ENCODE assay signal across 9 cellular contexts in genomic region chr6:108115598-108116058, GRCh38.
DNase-seq lines count a peak whose midpoint lies in the region; ATAC-seq and TF ChIP-seq lines count a peak whose summit lies in the region.
"Had no signal": no experiment of that assay in that cellular context is flagged by ENCODE, and none has a peak within 500 bp of the region (broad histone marks: within the 10 kb centered on the region; RNA-seq: fewer than 3 reads in every experiment).

No MANE protein-coding gene starts in this region.

- TF ChIP-seq CTCF in VCaP (conservative IDR thresholded peaks at IDR 0.05) (peak; percentile 68), retinal pigment epithelial cell (conservative IDR thresholded peaks at IDR 0.05; ENCODE audit: low read depth, low read length) (peak; percentile 61)

- peak overlapping the region; percentile 44 for H3K4me3 ChIP-seq in retinal pigment epithelial cell (ENCODE audit: low read length)

- H3K27ac ChIP-seq in VCaP = peak overlapping the region; percentile 72
- H3K27ac ChIP-seq: BLaER1 had no signal

- ATAC-seq in GM21619 (IDR thresholded peaks at IDR 0.05; ENCODE audit: unreplicated experiment) = no peak

- peak; percentile 31 for DNase-seq in DMS79 treated with DMSO at 0.1 percent for 48 hours (lab: John Stamatoyannopoulos, UW)
- no peak for DNase-seq in DMS79 (lab: John Stamatoyannopoulos, UW)
- DNase-seq in HuH-7 (ENCODE audit: low spot score) = peak; percentile 92
- peak; percentile 17 for DNase-seq in germinal center (ENCODE audit: low spot score)
- DNase-seq in retinal pigment epithelial cell (ENCODE audit: low read depth) = no peak
- no peak for DNase-seq in NCI-H446 treated with DMSO at 0.1 percent for 48 hours (lab: John Stamatoyannopoulos, UW)

Comparison
In these comparisons a context has a peak if more than half of its experiments do, and no peak if none do; other contexts are left out.
1. DNase-seq: peak in DMS79 treated with DMSO at 0.1 percent for 48 hours (single experiment), HuH-7 (single experiment) and germinal center (single experiment); none in DMS79 (single experiment), retinal pigment epithelial cell (single experiment) and NCI-H446 treated with DMSO at 0.1 percent for 48 hours (single experiment).